In the genomic region with DNA sequence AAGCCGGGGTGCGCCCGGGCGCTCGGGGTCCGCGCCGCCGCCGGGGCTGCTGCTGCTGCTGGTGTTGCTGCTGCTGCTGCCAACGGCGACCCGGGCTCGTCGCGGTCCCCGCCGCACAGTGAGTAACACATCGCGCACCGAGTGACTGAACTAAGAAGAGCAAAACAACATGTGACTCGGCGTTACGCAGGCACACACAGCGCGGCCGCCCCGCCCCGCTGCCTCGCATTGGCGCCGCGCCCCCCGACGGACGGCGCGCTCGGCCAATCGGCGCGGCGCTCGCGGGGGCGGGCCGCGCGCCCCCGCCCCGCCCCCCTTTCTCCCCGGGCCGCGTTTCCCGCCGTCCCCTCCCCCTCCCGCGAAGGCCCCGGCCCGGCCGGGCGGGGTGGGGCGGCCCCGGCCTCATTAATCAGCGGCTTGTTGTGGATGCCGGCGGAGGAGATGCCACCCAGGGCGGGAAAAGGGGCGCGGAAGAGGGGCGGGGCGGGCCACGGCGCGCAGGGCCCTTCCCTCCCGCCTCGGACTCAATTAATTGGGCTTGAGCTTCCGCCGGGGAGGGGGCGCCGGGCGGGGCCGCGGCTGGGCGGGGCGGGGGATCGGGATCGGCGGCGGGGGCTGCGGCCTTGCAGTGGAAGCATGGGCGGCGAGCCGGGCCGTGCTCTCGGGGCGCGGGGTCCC, we compare ENCODE assay signal across 8 cellular contexts. TPM values are rescaled to one million over a fixed set of nuclear protein-coding genes. Genes with fewer than 3 reads are reported as not detected.
A peak's percentile ranks its signal among the peaks of the same experiment; 100 is the strongest.
DNase-seq lines count a peak whose midpoint lies in the region; ATAC-seq and TF ChIP-seq lines count a peak whose summit lies in the region.

A gene with protein sequence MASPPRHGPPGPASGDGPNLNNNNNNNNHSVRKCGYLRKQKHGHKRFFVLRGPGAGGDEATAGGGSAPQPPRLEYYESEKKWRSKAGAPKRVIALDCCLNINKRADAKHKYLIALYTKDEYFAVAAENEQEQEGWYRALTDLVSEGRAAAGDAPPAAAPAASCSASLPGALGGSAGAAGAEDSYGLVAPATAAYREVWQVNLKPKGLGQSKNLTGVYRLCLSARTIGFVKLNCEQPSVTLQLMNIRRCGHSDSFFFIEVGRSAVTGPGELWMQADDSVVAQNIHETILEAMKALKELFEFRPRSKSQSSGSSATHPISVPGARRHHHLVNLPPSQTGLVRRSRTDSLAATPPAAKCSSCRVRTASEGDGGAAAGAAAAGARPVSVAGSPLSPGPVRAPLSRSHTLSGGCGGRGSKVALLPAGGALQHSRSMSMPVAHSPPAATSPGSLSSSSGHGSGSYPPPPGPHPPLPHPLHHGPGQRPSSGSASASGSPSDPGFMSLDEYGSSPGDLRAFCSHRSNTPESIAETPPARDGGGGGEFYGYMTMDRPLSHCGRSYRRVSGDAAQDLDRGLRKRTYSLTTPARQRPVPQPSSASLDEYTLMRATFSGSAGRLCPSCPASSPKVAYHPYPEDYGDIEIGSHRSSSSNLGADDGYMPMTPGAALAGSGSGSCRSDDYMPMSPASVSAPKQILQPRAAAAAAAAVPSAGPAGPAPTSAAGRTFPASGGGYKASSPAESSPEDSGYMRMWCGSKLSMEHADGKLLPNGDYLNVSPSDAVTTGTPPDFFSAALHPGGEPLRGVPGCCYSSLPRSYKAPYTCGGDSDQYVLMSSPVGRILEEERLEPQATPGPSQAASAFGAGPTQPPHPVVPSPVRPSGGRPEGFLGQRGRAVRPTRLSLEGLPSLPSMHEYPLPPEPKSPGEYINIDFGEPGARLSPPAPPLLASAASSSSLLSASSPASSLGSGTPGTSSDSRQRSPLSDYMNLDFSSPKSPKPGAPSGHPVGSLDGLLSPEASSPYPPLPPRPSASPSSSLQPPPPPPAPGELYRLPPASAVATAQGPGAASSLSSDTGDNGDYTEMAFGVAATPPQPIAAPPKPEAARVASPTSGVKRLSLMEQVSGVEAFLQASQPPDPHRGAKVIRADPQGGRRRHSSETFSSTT (N-terminal part only) (minus strand): TSS at position 127 of the 678 bp plus-strand sequence. CDS start 530 bp downstream, outside the sequence.

- H3K4me2 ChIP-seq in IMR-90 (ENCODE audit: low read depth, low read length) (peak within 1 kb of the TSS; percentile 89), PC-9 (peak within 1 kb of the TSS; percentile 85)

- no TSS peak for BruUV-seq in IMR-90 (replicated peaks; lab: Mats Ljungman, UMichigan)
- no TSS peak for BruUV-seq in PC-9 (replicated peaks; lab: Mats Ljungman, UMichigan)

- H4K20me1 ChIP-seq in IMR-90 (ENCODE audit: insufficient read depth, low read length): peaks cover 10% of the 10 kb centered on the region
- peaks cover 20% of the 10 kb centered on the region for H4K20me1 ChIP-seq in PC-9 (ENCODE audit: insufficient read depth)

- H2BK15ac ChIP-seq in IMR-90 (ENCODE audit: low read depth, low read length): no peak within 1 kb of the TSS; the same call in 2 of the 3 replicates

- in situ Hi-C loops in IMR-90 (cut with MboI; ENCODE audit: low sequenced_read_pairs): loop anchor here (5.0 kb wide), 2 partner anchors 321 to 634 kb away; no protein-coding TSS in a partner anchor

- H2BK5ac ChIP-seq in IMR-90 (ENCODE audit: low read depth, low read length, poor library complexity, severe bottlenecking): peak within 1 kb of the TSS; percentile 81

- peak within 1 kb of the TSS; percentile 92 for H2AFZ ChIP-seq in IMR-90 (replicated peaks; ENCODE audit: low read length, poor library complexity)
- peak within 1 kb of the TSS; percentile 90 for H2AFZ ChIP-seq in PC-9

- peak within 1 kb of the TSS; percentile 60 for H3K23ac ChIP-seq in IMR-90 (ENCODE audit: low read depth, low read length)

- H3K36me3 ChIP-seq in IMR-90 (ENCODE audit: control insufficient read depth, insufficient read depth, low read length): peaks cover 21% of the 10 kb centered on the region; the same call in 1 of the 2 replicates
- H3K36me3 ChIP-seq in PC-9 (ENCODE audit: low read depth): peaks cover 12% of the 10 kb centered on the region; the same call in 1 of the 2 replicates
- H3K36me3 ChIP-seq in muscle layer of duodenum (ENCODE audit: control insufficient read depth in 1 of 2, insufficient read depth in 2 of 2, low read length in 2 of 2): peaks cover 0 to 25% of the 10 kb centered on the region in 2 donors

- peak within 1 kb of the TSS; percentile 83 for H2AK9ac ChIP-seq in IMR-90 (replicated peaks; ENCODE audit: low read depth, low read length, poor library complexity)

- H3K79me1 ChIP-seq in IMR-90 (ENCODE audit: low read depth in 1 of 2, low read length in 2 of 2): peaks cover 0 to 3% of the 10 kb centered on the region in 2 experiments; a peak in 3 of 4 replicates

- dilution Hi-C loops in IMR-90 (cut with HindIII; ENCODE audit: low sequenced_read_pairs, unreplicated experiment): loop anchor here (25.0 kb wide), 1 partner anchor 326 kb away; no protein-coding TSS in a partner anchor

- no peak within 1 kb of the TSS; the same call in 1 of the 2 replicates for H4K5ac ChIP-seq in IMR-90 (ENCODE audit: low read depth, low read length)

- H4K91ac ChIP-seq in IMR-90 (ENCODE audit: insufficient read depth, low read depth, low read length): peak within 1 kb of the TSS; percentile 18; the same call in 1 of the 2 replicates

- ATAC-seq in GM21576 (IDR thresholded peaks at IDR 0.05; ENCODE audit: unreplicated experiment): peak; percentile 94
- ATAC-seq in IMR-90 (ENCODE audit: low read depth): peak; percentile 82
- ATAC-seq in esophagus mucosa: peak; percentile 90

- H3K27ac ChIP-seq in IMR-90 (ENCODE audit: insufficient read depth, low read length) (peak within 1 kb of the TSS; percentile 87), PC-9 (peak within 1 kb of the TSS; percentile 83), muscle layer of duodenum (ENCODE audit: low read length) (no peak within 1 kb of the TSS)

- H3K9ac ChIP-seq in IMR-90 (ENCODE audit: low read depth, low read length): peak within 1 kb of the TSS; percentile 70

- CTCF ChIA-PET in IMR-90 (lab: Yijun Ruan, JAX): no interaction called here
- CTCF ChIA-PET in PC-9 (lab: Charles Lee): interaction anchor here (0.6 to 0.7 kb wide), 2 partner anchors 230 to 327 kb away, joined by 3 to 7 read pairs; no protein-coding TSS in a partner anchor

- TF ChIP-seq RAD21 in IMR-90 (IDR thresholded peaks at IDR 0.05; ENCODE audit: low read length): no peak

- H3K27me3 ChIP-seq in IMR-90 (ENCODE audit: control insufficient read depth, insufficient read depth, low read length) (peaks cover 2% of the 10 kb centered on the region; the same call in 1 of the 2 replicates), PC-9 (ENCODE audit: insufficient read depth, low read depth) (no peaks in the 10 kb centered on the region), muscle layer of duodenum (ENCODE audit: low read depth, low read length) (no peaks in the 10 kb centered on the region)

- POLR2A ChIA-PET in IMR-90 (lab: Charles Lee; ENCODE audit: unreplicated experiment): interaction anchor here (0.6 kb wide), 1 partner anchor 321 kb away, joined by 10 read pairs; no protein-coding TSS in a partner anchor
- POLR2A ChIA-PET in PC-9 (lab: Charles Lee; ENCODE audit: unreplicated experiment): interaction anchor here (0.7 to 1.0 kb wide), 3 partner anchors 76 to 374 kb away, joined by 3 to 13 read pairs (median 6); no protein-coding TSS in a partner anchor

- peak within 1 kb of the TSS; percentile 50 for H2BK120ac ChIP-seq in IMR-90 (ENCODE audit: low read depth, low read length)

- intact Hi-C loops in IMR-90 (cut with micrococcal nuclease) (loop anchor here (1.0 to 5.0 kb wide), 3 partner anchors 226 to 869 kb away; no protein-coding TSS in a partner anchor), PC-9 (cut with micrococcal nuclease; ENCODE audit: unreplicated experiment) (loop anchor here (1.0 to 10.0 kb wide), 10 partner anchors 83 to 872 kb away; no protein-coding TSS in a partner anchor)

- DNase-seq in DMS 273 treated with DMSO at 0.1 percent for 48 hours (lab: John Stamatoyannopoulos, UW) (peak; percentile 68), IMR-90 (peak; percentile 90), PC-9 (peak; percentile 92 to 95)
- DNase-seq in activated T-cell treated with anti-CD3 and anti-CD28 coated beads, Interleukin-2, amount 50 U/mL, for 48 hours: peak; percentile 88 to 92
- peak; percentile 76 to 85 for DNase-seq in stimulated activated CD8-positive, alpha-beta memory T cell treated with anti-CD3 and anti-CD28 coated beads, Interleukin-7, amount 100 ng/mL, for 1 hour (ENCODE audit: low read depth in 2 of 2)

- peak; percentile 96 for TF ChIP-seq POLR2A in IMR-90 (IDR thresholded peaks at IDR 0.05; ENCODE audit: low read depth, low read length)

- no peak within 1 kb of the TSS for H2BK20ac ChIP-seq in IMR-90 (ENCODE audit: low read depth, low read length)

- peak within 1 kb of the TSS; percentile 92 for H3K4me3 ChIP-seq in IMR-90 (ENCODE audit: insufficient read depth, low read depth, low read length)
- peak within 1 kb of the TSS; percentile 100 for H3K4me3 ChIP-seq in PC-9
- peak within 1 kb of the TSS; percentile 56 to 83 for H3K4me3 ChIP-seq in muscle layer of duodenum (ENCODE audit: low read depth in 1 of 2, low read length in 2 of 2)

- TF ChIP-seq CTCF in IMR-90 (conservative IDR thresholded peaks at IDR 0.05; ENCODE audit: low read depth, low read length) (no peak), PC-9 (conservative IDR thresholded peaks at IDR 0.05) (no peak)

- peak within 1 kb of the TSS; percentile 37; the same call in 1 of the 2 replicates for H3K18ac ChIP-seq in IMR-90 (ENCODE audit: low read depth, low read length)

- H3F3A ChIP-seq in PC-9 (ENCODE audit: insufficient read depth, low read depth): peaks cover 21% of the 10 kb centered on the region

- peak within 1 kb of the TSS; percentile 57; the same call in 1 of the 2 replicates for H3K4ac ChIP-seq in IMR-90 (ENCODE audit: low read depth, low read length)

- H3K79me2 ChIP-seq in PC-9 (ENCODE audit: low read depth): peaks cover 78% of the 10 kb centered on the region

- peak within 1 kb of the TSS; percentile 19; the same call in 1 of the 2 replicates for H3K56ac ChIP-seq in IMR-90 (ENCODE audit: extremely low read depth, insufficient read depth, low read length)

- H3K9me1 ChIP-seq in IMR-90 (ENCODE audit: insufficient read depth, low read length): no peaks in the 10 kb centered on the region

- no peaks in the 10 kb centered on the region for H3K9me2 ChIP-seq in PC-9 (ENCODE audit: insufficient read depth)

- no peak within 1 kb of the TSS; the same call in 1 of the 2 replicates for H3K14ac ChIP-seq in IMR-90 (replicated peaks; ENCODE audit: low read depth, low read length)

- 0% methylated on average over 4 of the region's 98 CpGs; no CpG with 5 or more reads in 1 of the 2 experiments for WGBS in IMR-90 (ENCODE audit: extremely low coverage in 2 of 2, insufficient read length in 1 of 2), 2 experiments

- peaks cover 7% of the 10 kb centered on the region for H3K4me1 ChIP-seq in IMR-90 (ENCODE audit: control insufficient read depth, insufficient read depth, low read length)
- H3K4me1 ChIP-seq in PC-9 (replicated peaks; ENCODE audit: insufficient read depth): peaks cover 40% of the 10 kb centered on the region
- H3K4me1 ChIP-seq in muscle layer of duodenum (ENCODE audit: control insufficient read depth in 1 of 2, insufficient read depth in 2 of 2, low read length in 2 of 2): peaks cover 0 to 31% of the 10 kb centered on the region in 2 donors

- H2AK5ac ChIP-seq in IMR-90 (ENCODE audit: low read depth, low read length): no peak within 1 kb of the TSS; the same call in 1 of the 2 replicates

- H4K8ac ChIP-seq in IMR-90 (ENCODE audit: low read depth in 2 of 2, low read length in 2 of 2): peak within 1 kb of the TSS; percentile 18 to 58; a peak in 3 of 4 replicates

- H3K9me3 ChIP-seq in IMR-90 (ENCODE audit: control insufficient read depth, insufficient read depth, low read length): no peaks in the 10 kb centered on the region
- no peaks in the 10 kb centered on the region for H3K9me3 ChIP-seq in PC-9 (ENCODE audit: insufficient read depth, low read depth)
- no peaks in the 10 kb centered on the region for H3K9me3 ChIP-seq in muscle layer of duodenum (ENCODE audit: control insufficient read depth in 1 of 2, low read length in 2 of 2)

RNA-seq across cellular contexts. Expression of the gene that starts here (rescaled TPM):
- total RNA-seq in IMR-90 (2012; rRNA removed): 0.36 and 0.83 TPM in 2 replicates
- polyA plus RNA-seq in IMR-90 (2012; rRNA removed): 1.4 and 1.9 TPM in 2 replicates
- polyA plus RNA-seq in IMR-90 (2012; cell fraction: cytosol; rRNA removed): 1.3 and 3.3 TPM in 2 replicates
- polyA plus RNA-seq in IMR-90 (2012; cell fraction: nucleus; rRNA removed; ENCODE audit: low replicate concordance): 2.3 and 3.6 TPM in 2 replicates
- total RNA-seq in PC-9 (2021): 31.3 and 39.2 TPM in 2 replicates
- total RNA-seq in esophagus mucosa: 1.6 TPM

Comparison
In these comparisons a context has a peak if more than half of its experiments do, and no peak if none do; other contexts are left out.
1. RNA of the gene that starts here (total RNA-seq): 31.3 to 39.2 TPM in PC-9; 1.6 TPM in esophagus mucosa (single experiment) and 0.36 to 0.83 TPM in IMR-90; every median in the first group is over 10 times any median in the second.
2. Peak in every context shown above with its lines, with median percentiles within 50 percentile points of each other: DNase-seq, ATAC-seq and H3K4me3 ChIP-seq.